Comparison of ENCODE assay signal across 9 cellular contexts in the genomic region with DNA sequence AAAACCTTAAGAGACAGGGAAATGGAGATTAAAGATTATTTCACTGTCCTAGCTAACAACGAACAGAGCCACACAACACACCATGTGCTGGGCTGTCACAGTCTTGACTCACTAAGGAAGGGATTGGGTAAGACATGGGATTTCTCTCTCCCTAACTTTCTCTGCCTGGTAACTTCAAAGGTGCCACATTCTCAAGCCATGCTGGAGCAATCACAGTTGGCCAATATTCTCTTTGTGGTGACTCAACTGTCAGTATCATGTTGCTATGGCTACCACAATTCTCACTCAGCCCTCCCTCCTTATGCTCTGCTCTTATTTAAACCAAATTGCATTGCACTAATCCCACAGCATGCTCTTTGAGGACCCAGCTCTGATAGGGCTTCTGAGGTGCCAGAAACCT.
DNase-seq lines count a peak whose midpoint lies in the region; ATAC-seq, FAIRE-seq and TF ChIP-seq lines count a peak whose summit lies in the region.
"Had no signal": no experiment of that assay in that cellular context is flagged by ENCODE, and none has a peak within 500 bp of the region (broad histone marks: within the 10 kb centered on the region; RNA-seq: fewer than 3 reads in every experiment).

No MANE protein-coding gene starts in this region.

- H3K27ac ChIP-seq in neural cell (ENCODE audit: low read length) = no peak overlapping the region
- H3K27ac ChIP-seq: neutrophil had no signal

- no peaks in the 10 kb centered on the region for H3F3A ChIP-seq in neural cell (ENCODE audit: insufficient read depth, low read length, poor library complexity, severe bottlenecking)

- no peaks in the 10 kb centered on the region for H3K27me3 ChIP-seq in MG63
- H3K27me3 ChIP-seq in bronchial epithelial cell (ENCODE audit: control insufficient read depth, insufficient read depth, low read length) = no peaks in the 10 kb centered on the region
- no peaks in the 10 kb centered on the region for H3K27me3 ChIP-seq in neural cell (ENCODE audit: insufficient read depth, low read depth, low read length)
- H3K27me3 ChIP-seq: neutrophil had no signal

- H3K4me2 ChIP-seq in neural cell (ENCODE audit: low read length) = no peak overlapping the region

- no peak overlapping the region for H3K9ac ChIP-seq in neural cell (ENCODE audit: low read length)

- H3K36me3 ChIP-seq in MG63 (no peaks in the 10 kb centered on the region), bronchial epithelial cell (ENCODE audit: control insufficient read depth, insufficient read depth, low read length) (no peaks in the 10 kb centered on the region), neural cell (ENCODE audit: insufficient read depth, low read length) (no peaks in the 10 kb centered on the region)
- H3K36me3 ChIP-seq: neutrophil had no signal

- no peak for TF ChIP-seq CTCF in bronchial epithelial cell (IDR thresholded peaks at IDR 0.05; ENCODE audit: insufficient read depth, low read length, severe bottlenecking)
- TF ChIP-seq CTCF in neural cell (IDR thresholded peaks at IDR 0.05; ENCODE audit: poor library complexity, severe bottlenecking) = no peak

- no peak for FAIRE-seq in bronchial epithelial cell (lab: Jason Lieb, UNC)

- no peak for TF ChIP-seq RAD21 in neural cell (conservative IDR thresholded peaks at IDR 0.05)

- no peak for ATAC-seq in GM21786 (IDR thresholded peaks at IDR 0.05; ENCODE audit: unreplicated experiment)

- H3K9me2 ChIP-seq in neural cell (ENCODE audit: insufficient read depth, low read length) = no peaks in the 10 kb centered on the region

- no peaks in the 10 kb centered on the region for H3K9me3 ChIP-seq in MG63
- no peaks in the 10 kb centered on the region for H3K9me3 ChIP-seq in neural cell (ENCODE audit: low read length)
- H3K9me3 ChIP-seq: neutrophil had no signal

- H2AFZ ChIP-seq in neural cell (ENCODE audit: low read depth, low read length) = no peak overlapping the region

- no peaks in the 10 kb centered on the region for H3K79me2 ChIP-seq in neural cell (replicated peaks; ENCODE audit: insufficient read depth, low read length)

- TF ChIP-seq EP300 in neural cell (conservative IDR thresholded peaks at IDR 0.05; ENCODE audit: poor library complexity, severe bottlenecking) = no peak

- DNase-seq in NCI-H82 (lab: John Stamatoyannopoulos, UW) = peak; percentile 72
- DNase-seq in NCI-H82 treated with DMSO at 0.1 percent for 48 hours (lab: John Stamatoyannopoulos, UW; ENCODE audit: unreplicated experiment) = no peak
- DNase-seq in MG63 = peak; percentile 36
- peak; percentile 89 for DNase-seq in bronchial epithelial cell (ENCODE audit: low read depth)
- DNase-seq in stimulated activated CD4-positive, alpha-beta T cell treated with anti-CD3 and anti-CD28 coated beads, Interleukin-12 subunit alpha, Interleukin-12 subunit beta, amount 100 ng/mL, for 4 hours = no peak
- DNase-seq in NCI-H2107 (lab: John Stamatoyannopoulos, UW) = no peak

- H3K4me3 ChIP-seq in MG63 = no peak overlapping the region
- H3K4me3 ChIP-seq in bronchial epithelial cell (ENCODE audit: low read depth, low read length) = no peak overlapping the region
- H3K4me3 ChIP-seq in neural cell (ENCODE audit: low read length) = no peak overlapping the region

- no peaks in the 10 kb centered on the region for H4K20me1 ChIP-seq in neural cell (ENCODE audit: insufficient read depth)

TF ChIP-seq in neural cell, 6 proteins besides CTCF, POLR2A, EP300 and RAD21:
- TF ChIP-seq, protein P1, sequence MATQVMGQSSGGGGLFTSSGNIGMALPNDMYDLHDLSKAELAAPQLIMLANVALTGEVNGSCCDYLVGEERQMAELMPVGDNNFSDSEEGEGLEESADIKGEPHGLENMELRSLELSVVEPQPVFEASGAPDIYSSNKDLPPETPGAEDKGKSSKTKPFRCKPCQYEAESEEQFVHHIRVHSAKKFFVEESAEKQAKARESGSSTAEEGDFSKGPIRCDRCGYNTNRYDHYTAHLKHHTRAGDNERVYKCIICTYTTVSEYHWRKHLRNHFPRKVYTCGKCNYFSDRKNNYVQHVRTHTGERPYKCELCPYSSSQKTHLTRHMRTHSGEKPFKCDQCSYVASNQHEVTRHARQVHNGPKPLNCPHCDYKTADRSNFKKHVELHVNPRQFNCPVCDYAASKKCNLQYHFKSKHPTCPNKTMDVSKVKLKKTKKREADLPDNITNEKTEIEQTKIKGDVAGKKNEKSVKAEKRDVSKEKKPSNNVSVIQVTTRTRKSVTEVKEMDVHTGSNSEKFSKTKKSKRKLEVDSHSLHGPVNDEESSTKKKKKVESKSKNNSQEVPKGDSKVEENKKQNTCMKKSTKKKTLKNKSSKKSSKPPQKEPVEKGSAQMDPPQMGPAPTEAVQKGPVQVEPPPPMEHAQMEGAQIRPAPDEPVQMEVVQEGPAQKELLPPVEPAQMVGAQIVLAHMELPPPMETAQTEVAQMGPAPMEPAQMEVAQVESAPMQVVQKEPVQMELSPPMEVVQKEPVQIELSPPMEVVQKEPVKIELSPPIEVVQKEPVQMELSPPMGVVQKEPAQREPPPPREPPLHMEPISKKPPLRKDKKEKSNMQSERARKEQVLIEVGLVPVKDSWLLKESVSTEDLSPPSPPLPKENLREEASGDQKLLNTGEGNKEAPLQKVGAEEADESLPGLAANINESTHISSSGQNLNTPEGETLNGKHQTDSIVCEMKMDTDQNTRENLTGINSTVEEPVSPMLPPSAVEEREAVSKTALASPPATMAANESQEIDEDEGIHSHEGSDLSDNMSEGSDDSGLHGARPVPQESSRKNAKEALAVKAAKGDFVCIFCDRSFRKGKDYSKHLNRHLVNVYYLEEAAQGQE (IDR thresholded peaks at IDR 0.05; ENCODE audit: borderline replicate concordance) = no peak
- peak; percentile 34 for TF ChIP-seq MXI1 (conservative IDR thresholded peaks at IDR 0.05; ENCODE audit: poor library complexity, severe bottlenecking)
TF ChIP-seq in neural cell: peak in this region for 1.

Comparison
In these comparisons a context has a peak if more than half of its experiments do, and no peak if none do; other contexts are left out.
1. DNase-seq: peak in NCI-H82 (single experiment), MG63 (single experiment) and bronchial epithelial cell (single experiment); none in NCI-H82 treated with DMSO at 0.1 percent for 48 hours (single experiment), stimulated activated CD4-positive, alpha-beta T cell treated with anti-CD3 and anti-CD28 coated beads, Interleukin-12 subunit alpha, Interleukin-12 subunit beta, amount 100 ng/mL, for 4 hours (single experiment) and NCI-H2107 (single experiment).